In the genomic region with DNA sequence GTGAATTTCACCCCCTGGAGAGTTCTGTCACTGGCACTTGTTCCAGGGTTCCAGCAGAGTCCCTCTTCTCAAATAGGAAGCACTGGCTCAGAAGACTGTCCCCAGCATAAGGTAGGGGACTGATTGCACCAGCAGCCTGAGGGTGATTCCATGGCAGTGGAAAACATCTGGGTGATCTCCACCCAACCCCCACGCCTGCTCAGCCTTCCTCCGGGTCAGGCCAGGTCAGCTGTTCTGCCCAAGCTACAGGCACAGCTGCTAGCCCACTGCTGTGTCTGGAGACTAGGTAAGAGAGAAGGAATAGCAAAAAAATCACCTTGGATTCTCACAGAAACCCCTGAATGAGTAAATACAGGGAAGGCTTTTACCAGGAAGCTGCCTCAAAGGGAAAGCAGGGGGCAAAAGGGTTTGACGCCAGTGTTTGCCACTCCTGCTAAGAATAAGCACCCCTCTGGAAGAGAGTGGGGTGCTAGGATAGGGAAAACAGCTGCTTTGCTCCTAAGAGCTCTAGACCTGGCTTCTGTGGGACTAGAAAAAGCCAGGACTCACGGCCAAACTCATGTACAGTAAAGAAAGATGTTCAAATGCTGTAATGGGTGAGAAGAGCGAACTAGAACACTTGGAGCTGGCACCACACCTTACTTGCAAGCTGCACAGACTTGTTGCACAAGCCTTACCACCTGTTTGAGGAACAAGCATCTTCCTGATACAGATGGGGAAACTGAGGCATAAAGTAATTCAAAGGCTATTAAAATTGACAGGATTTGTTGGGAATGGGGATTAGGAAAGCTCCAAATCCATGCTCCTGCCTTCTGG, we compare ENCODE assay signal across 1 cellular context.
TF ChIP-seq lines count a peak whose summit lies in the region.

No MANE protein-coding gene starts in this region.

TF ChIP-seq in GM12878, 131 proteins besides CTCF, POLR2A, EP300 and RAD21 (continued from another document):
- TF ChIP-seq, protein P1, sequence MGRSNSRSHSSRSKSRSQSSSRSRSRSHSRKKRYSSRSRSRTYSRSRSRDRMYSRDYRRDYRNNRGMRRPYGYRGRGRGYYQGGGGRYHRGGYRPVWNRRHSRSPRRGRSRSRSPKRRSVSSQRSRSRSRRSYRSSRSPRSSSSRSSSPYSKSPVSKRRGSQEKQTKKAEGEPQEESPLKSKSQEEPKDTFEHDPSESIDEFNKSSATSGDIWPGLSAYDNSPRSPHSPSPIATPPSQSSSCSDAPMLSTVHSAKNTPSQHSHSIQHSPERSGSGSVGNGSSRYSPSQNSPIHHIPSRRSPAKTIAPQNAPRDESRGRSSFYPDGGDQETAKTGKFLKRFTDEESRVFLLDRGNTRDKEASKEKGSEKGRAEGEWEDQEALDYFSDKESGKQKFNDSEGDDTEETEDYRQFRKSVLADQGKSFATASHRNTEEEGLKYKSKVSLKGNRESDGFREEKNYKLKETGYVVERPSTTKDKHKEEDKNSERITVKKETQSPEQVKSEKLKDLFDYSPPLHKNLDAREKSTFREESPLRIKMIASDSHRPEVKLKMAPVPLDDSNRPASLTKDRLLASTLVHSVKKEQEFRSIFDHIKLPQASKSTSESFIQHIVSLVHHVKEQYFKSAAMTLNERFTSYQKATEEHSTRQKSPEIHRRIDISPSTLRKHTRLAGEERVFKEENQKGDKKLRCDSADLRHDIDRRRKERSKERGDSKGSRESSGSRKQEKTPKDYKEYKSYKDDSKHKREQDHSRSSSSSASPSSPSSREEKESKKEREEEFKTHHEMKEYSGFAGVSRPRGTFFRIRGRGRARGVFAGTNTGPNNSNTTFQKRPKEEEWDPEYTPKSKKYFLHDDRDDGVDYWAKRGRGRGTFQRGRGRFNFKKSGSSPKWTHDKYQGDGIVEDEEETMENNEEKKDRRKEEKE (IDR thresholded peaks at IDR 0.05): no peak
- no peak for TF ChIP-seq YBX1 (IDR thresholded peaks at IDR 0.05)
- no peak for TF ChIP-seq YY1 (IDR thresholded peaks at IDR 0.05; ENCODE audit: low read depth, low read length)
- no peak for TF ChIP-seq JUNB (IDR thresholded peaks at IDR 0.05)
- TF ChIP-seq, protein P2, sequence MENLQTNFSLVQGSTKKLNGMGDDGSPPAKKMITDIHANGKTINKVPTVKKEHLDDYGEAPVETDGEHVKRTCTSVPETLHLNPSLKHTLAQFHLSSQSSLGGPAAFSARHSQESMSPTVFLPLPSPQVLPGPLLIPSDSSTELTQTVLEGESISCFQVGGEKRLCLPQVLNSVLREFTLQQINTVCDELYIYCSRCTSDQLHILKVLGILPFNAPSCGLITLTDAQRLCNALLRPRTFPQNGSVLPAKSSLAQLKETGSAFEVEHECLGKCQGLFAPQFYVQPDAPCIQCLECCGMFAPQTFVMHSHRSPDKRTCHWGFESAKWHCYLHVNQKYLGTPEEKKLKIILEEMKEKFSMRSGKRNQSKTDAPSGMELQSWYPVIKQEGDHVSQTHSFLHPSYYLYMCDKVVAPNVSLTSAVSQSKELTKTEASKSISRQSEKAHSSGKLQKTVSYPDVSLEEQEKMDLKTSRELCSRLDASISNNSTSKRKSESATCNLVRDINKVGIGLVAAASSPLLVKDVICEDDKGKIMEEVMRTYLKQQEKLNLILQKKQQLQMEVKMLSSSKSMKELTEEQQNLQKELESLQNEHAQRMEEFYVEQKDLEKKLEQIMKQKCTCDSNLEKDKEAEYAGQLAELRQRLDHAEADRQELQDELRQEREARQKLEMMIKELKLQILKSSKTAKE (IDR thresholded peaks at IDR 0.05; ENCODE audit: low read depth, poor library complexity, severe bottlenecking): no peak
- TF ChIP-seq, protein P3, sequence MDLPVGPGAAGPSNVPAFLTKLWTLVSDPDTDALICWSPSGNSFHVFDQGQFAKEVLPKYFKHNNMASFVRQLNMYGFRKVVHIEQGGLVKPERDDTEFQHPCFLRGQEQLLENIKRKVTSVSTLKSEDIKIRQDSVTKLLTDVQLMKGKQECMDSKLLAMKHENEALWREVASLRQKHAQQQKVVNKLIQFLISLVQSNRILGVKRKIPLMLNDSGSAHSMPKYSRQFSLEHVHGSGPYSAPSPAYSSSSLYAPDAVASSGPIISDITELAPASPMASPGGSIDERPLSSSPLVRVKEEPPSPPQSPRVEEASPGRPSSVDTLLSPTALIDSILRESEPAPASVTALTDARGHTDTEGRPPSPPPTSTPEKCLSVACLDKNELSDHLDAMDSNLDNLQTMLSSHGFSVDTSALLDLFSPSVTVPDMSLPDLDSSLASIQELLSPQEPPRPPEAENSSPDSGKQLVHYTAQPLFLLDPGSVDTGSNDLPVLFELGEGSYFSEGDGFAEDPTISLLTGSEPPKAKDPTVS (IDR thresholded peaks at IDR 0.05; ENCODE audit: low read depth, low read length): no peak
- no peak for TF ChIP-seq RELA (IDR thresholded peaks at IDR 0.05; ENCODE audit: borderline replicate concordance, partially characterized antibody)
- no peak for TF ChIP-seq NFXL1 (IDR thresholded peaks at IDR 0.05; ENCODE audit: borderline replicate concordance)
- TF ChIP-seq TCF7 (IDR thresholded peaks at IDR 0.05; ENCODE audit: borderline replicate concordance): no peak
- TF ChIP-seq ZNF24 (IDR thresholded peaks at IDR 0.05): no peak
- TF ChIP-seq, protein P4, sequence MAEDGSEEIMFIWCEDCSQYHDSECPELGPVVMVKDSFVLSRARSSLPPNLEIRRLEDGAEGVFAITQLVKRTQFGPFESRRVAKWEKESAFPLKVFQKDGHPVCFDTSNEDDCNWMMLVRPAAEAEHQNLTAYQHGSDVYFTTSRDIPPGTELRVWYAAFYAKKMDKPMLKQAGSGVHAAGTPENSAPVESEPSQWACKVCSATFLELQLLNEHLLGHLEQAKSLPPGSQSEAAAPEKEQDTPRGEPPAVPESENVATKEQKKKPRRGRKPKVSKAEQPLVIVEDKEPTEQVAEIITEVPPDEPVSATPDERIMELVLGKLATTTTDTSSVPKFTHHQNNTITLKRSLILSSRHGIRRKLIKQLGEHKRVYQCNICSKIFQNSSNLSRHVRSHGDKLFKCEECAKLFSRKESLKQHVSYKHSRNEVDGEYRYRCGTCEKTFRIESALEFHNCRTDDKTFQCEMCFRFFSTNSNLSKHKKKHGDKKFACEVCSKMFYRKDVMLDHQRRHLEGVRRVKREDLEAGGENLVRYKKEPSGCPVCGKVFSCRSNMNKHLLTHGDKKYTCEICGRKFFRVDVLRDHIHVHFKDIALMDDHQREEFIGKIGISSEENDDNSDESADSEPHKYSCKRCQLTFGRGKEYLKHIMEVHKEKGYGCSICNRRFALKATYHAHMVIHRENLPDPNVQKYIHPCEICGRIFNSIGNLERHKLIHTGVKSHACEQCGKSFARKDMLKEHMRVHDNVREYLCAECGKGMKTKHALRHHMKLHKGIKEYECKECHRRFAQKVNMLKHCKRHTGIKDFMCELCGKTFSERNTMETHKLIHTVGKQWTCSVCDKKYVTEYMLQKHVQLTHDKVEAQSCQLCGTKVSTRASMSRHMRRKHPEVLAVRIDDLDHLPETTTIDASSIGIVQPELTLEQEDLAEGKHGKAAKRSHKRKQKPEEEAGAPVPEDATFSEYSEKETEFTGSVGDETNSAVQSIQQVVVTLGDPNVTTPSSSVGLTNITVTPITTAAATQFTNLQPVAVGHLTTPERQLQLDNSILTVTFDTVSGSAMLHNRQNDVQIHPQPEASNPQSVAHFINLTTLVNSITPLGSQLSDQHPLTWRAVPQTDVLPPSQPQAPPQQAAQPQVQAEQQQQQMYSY (CRISPR knock-in tag; IDR thresholded peaks at IDR 0.05): no peak
- TF ChIP-seq, protein P5, sequence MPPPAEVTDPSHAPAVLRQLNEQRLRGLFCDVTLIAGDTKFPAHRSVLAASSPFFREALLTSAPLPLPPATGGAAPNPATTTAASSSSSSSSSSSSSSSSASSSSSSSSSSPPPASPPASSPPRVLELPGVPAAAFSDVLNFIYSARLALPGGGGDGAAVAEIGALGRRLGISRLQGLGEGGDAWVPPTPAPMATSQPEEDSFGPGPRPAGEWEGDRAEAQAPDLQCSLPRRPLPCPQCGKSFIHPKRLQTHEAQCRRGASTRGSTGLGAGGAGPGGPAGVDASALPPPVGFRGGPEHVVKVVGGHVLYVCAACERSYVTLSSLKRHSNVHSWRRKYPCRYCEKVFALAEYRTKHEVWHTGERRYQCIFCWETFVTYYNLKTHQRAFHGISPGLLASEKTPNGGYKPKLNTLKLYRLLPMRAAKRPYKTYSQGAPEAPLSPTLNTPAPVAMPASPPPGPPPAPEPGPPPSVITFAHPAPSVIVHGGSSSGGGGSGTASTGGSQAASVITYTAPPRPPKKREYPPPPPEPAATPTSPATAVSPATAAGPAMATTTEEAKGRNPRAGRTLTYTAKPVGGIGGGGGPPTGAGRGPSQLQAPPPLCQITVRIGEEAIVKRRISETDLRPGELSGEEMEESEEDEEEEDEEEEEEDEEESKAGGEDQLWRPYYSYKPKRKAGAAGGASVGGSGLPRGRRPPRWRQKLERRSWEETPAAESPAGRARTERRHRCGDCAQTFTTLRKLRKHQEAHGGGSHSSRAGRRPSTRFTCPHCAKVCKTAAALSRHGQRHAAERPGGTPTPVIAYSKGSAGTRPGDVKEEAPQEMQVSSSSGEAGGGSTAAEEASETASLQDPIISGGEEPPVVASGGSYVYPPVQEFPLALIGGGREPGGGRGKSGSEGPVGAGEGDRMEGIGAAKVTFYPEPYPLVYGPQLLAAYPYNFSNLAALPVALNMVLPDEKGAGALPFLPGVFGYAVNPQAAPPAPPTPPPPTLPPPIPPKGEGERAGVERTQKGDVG (CRISPR knock-in tag; IDR thresholded peaks at IDR 0.05): no peak
- TF ChIP-seq, protein P6, sequence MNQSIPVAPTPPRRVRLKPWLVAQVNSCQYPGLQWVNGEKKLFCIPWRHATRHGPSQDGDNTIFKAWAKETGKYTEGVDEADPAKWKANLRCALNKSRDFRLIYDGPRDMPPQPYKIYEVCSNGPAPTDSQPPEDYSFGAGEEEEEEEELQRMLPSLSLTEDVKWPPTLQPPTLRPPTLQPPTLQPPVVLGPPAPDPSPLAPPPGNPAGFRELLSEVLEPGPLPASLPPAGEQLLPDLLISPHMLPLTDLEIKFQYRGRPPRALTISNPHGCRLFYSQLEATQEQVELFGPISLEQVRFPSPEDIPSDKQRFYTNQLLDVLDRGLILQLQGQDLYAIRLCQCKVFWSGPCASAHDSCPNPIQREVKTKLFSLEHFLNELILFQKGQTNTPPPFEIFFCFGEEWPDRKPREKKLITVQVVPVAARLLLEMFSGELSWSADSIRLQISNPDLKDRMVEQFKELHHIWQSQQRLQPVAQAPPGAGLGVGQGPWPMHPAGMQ (IDR thresholded peaks at IDR 0.05; ENCODE audit: borderline replicate concordance): no peak
- no peak for TF ChIP-seq BHLHE40 (IDR thresholded peaks at IDR 0.05; ENCODE audit: borderline replicate concordance in 1 of 2, low read depth in 2 of 2, low read length in 1 of 2)
- TF ChIP-seq RB1 (IDR thresholded peaks at IDR 0.05; ENCODE audit: borderline replicate concordance): no peak
- TF ChIP-seq MXI1 (IDR thresholded peaks at IDR 0.05; ENCODE audit: low read depth, low read length): peak; percentile 55; the same call in 1 of the 2 replicates
- TF ChIP-seq CHD2 (IDR thresholded peaks at IDR 0.05; ENCODE audit: borderline replicate concordance, low read depth, low read length): peak; percentile 23
- no peak for TF ChIP-seq SMAD1 (IDR thresholded peaks at IDR 0.05; ENCODE audit: low read depth, partially characterized antibody)
- TF ChIP-seq EZH2 (IDR thresholded peaks at IDR 0.05; ENCODE audit: borderline replicate concordance, control insufficient read depth, low read depth, low read length): no peak
TF ChIP-seq in GM12878: peak in this region for 15.
